8 cellular contexts compared by ENCODE assay signal in the genomic region with DNA sequence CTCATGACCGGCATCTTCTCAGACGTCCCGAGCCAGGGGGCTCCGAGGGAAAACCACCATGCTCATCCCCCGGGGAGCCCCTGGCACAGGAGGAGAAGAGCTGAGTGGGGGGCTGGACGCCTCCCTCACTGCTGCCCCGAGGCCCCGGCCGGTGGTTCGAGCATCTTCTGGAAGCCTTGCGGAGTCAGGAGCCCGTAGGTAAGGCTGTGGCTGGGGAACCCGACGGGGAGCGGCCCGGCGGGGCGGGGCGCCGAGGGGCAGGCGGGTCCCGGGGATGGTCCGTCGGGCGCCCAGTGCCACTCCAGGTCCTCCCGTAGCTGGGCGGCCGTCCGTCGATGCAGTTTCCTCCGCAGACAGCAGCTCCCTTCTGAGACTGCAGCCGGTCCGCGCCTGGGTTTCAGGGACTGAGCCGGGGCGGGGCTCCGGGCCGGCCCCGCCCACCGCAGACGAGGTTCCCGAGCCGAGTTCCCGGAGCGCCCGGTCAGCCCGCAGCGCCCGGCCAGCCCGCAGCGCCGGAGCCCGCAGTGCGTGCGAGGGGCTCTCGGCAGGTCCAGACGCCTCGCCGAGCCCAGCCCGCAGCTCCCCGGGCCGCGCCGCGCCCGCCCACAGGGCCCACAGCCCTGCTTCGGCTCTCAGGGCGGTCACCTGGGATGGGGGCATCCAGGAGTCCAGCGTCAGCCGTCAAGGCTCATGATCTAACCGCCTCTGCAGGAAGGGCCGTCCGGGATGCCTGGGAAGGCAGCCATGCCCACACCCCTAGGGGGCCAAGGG. TPM values are rescaled to one million over a fixed set of nuclear protein-coding genes. Genes with fewer than 3 reads are reported as not detected.
A peak's percentile ranks its signal among the peaks of the same experiment; 100 is the strongest.
DNase-seq lines count a peak whose midpoint lies in the region; ATAC-seq and TF ChIP-seq lines count a peak whose summit lies in the region.

A gene (minus strand): TSS at position 369 of the 771 bp plus-strand sequence. CDS start 355 bp downstream, at position 14.

- ATAC-seq in activated CD8-positive, alpha-beta memory T cell treated with anti-CD3 and anti-CD28 coated beads, Interleukin-2, amount 10 ng/mL, durations not matched to agents 7 days and 5 days: peak; percentile 77
- no peak for ATAC-seq in GM19455 (IDR thresholded peaks at IDR 0.05; ENCODE audit: unreplicated experiment)

- peak within 1 kb of the TSS; percentile 45 to 78 (median 54) for H3K4me3 ChIP-seq in esophagus squamous epithelium
- H3K4me3 ChIP-seq in muscle layer of duodenum (ENCODE audit: low read depth in 1 of 2, low read length in 2 of 2): peak within 1 kb of the TSS; percentile 44 to 68
- peak within 1 kb of the TSS; percentile 56 to 62 for H3K4me3 ChIP-seq in vagina

- H3K9me3 ChIP-seq in esophagus squamous epithelium (no peaks in the 10 kb centered on the region), muscle layer of duodenum (ENCODE audit: control insufficient read depth in 1 of 2, low read length in 2 of 2) (no peaks in the 10 kb centered on the region), vagina (no peaks in the 10 kb centered on the region)

- no peak within 1 kb of the TSS for H3K27ac Mint-ChIP-seq in activated CD8-positive, alpha-beta memory T cell treated with anti-CD3 and anti-CD28 coated beads, Interleukin-2, amount 10 ng/mL, durations not matched to agents 7 days and 5 days

- CTCF ChIA-PET in activated CD8-positive, alpha-beta memory T cell treated with anti-CD3 and anti-CD28 coated beads, Interleukin-2, amount 10 ng/mL, durations not matched to agents 7 days and 5 days (lab: Charles Lee): interaction anchor here (0.7 to 2.7 kb wide), 6 partner anchors 9 to 134 kb away, joined by 3 to 12 read pairs (median 4); no protein-coding TSS in a partner anchor

- WGBS in esophagus squamous epithelium, 2 donors: 15% methylated on average over 5 of the region's 73 CpGs; no CpG with 5 or more reads in 1 of the 2 donors

- H3K27ac ChIP-seq in esophagus squamous epithelium: peak within 1 kb of the TSS; percentile 7 to 67 (median 62)
- H3K27ac ChIP-seq in muscle layer of duodenum (ENCODE audit: low read length): no peak within 1 kb of the TSS
- peak within 1 kb of the TSS; percentile 54 for H3K27ac ChIP-seq in vagina

- no peaks in the 10 kb centered on the region for H3K4me1 Mint-ChIP-seq in activated CD8-positive, alpha-beta memory T cell treated with anti-CD3 and anti-CD28 coated beads, Interleukin-2, amount 10 ng/mL, durations not matched to agents 7 days and 5 days

- H3K27me3 ChIP-seq in esophagus squamous epithelium (no peaks in the 10 kb centered on the region), muscle layer of duodenum (ENCODE audit: low read depth, low read length) (peaks cover 4% of the 10 kb centered on the region), vagina (no peaks in the 10 kb centered on the region)

- H3K36me3 ChIP-seq in esophagus squamous epithelium (peaks cover 0 to 4% (median 0%) of the 10 kb centered on the region in 3 donors), muscle layer of duodenum (ENCODE audit: control insufficient read depth in 1 of 2, insufficient read depth in 2 of 2, low read length in 2 of 2) (no peaks in the 10 kb centered on the region), vagina (no peaks in the 10 kb centered on the region)

- peaks cover 21 to 50% (median 31%) of the 10 kb centered on the region in 3 donors for H3K4me1 ChIP-seq in esophagus squamous epithelium
- peaks cover 0 to 15% of the 10 kb centered on the region in 2 donors for H3K4me1 ChIP-seq in muscle layer of duodenum (ENCODE audit: control insufficient read depth in 1 of 2, insufficient read depth in 2 of 2, low read length in 2 of 2)
- peaks cover 24% of the 10 kb centered on the region for H3K4me1 ChIP-seq in vagina

- DNase-seq in NCI-H2081 (lab: John Stamatoyannopoulos, UW) (peak; percentile 15 to 37), NCI-H2081 treated with DMSO at 0.1 percent for 48 hours (lab: John Stamatoyannopoulos, UW) (no peak), NCI-H1105 (lab: John Stamatoyannopoulos, UW) (peak; percentile 41), esophagus squamous epithelium (lab: John Stamatoyannopoulos, UW) (no peak), vagina (ENCODE audit: extremely low spot score in 2 of 2) (no peak)
- peak; percentile 48 for DNase-seq in activated CD8-positive, alpha-beta memory T cell treated with anti-CD3 and anti-CD28 coated beads, Interleukin-2, amount 10 ng/mL, durations not matched to agents 7 days and 5 days

- peak within 1 kb of the TSS; percentile 41 for H3K4me3 Mint-ChIP-seq in activated CD8-positive, alpha-beta memory T cell treated with anti-CD3 and anti-CD28 coated beads, Interleukin-2, amount 10 ng/mL, durations not matched to agents 7 days and 5 days

- H3K9me3 Mint-ChIP-seq in activated CD8-positive, alpha-beta memory T cell treated with anti-CD3 and anti-CD28 coated beads, Interleukin-2, amount 10 ng/mL, durations not matched to agents 7 days and 5 days (ENCODE audit: low read depth): no peaks in the 10 kb centered on the region

- TF ChIP-seq POLR2A in esophagus squamous epithelium (IDR thresholded peaks at IDR 0.05): peak in 2 of 4 donors; percentile 65 to 75
- peak in 1 of 2 donors; percentile 63 for TF ChIP-seq POLR2A in vagina (IDR thresholded peaks at IDR 0.05)

- intact Hi-C loops in esophagus squamous epithelium (cut with DNase I) (no loop called here), vagina (cut with DNase I) (loop anchor here (10.0 kb wide), 1 partner anchor 49 kb away; a partner anchor contains a TSS)

- H3K36me3 Mint-ChIP-seq in activated CD8-positive, alpha-beta memory T cell treated with anti-CD3 and anti-CD28 coated beads, Interleukin-2, amount 10 ng/mL, durations not matched to agents 7 days and 5 days: no peaks in the 10 kb centered on the region

- H3K27me3 Mint-ChIP-seq in activated CD8-positive, alpha-beta memory T cell treated with anti-CD3 and anti-CD28 coated beads, Interleukin-2, amount 10 ng/mL, durations not matched to agents 7 days and 5 days: peaks cover 9% of the 10 kb centered on the region

- TF ChIP-seq CTCF in esophagus squamous epithelium (IDR thresholded peaks at IDR 0.05) (no peak), vagina (IDR thresholded peaks at IDR 0.05) (no peak)

RNA-seq across cellular contexts. Expression of the gene that starts here (rescaled TPM):
- under 1 TPM; 0.29 to 0.56 TPM for total RNA-seq in activated CD8-positive, alpha-beta memory T cell treated with anti-CD3 and anti-CD28 coated beads, Interleukin-2, amount 10 ng/mL, durations not matched to agents 7 days and 5 days
- total RNA-seq in esophagus squamous epithelium (10 to 100 TPM in 1 of 4 donors, 1 to 10 TPM in 3; 1.6 to 42.3 (median 6.2) TPM), vagina (8.3 TPM)

Comparison
In these comparisons a context has a peak if more than half of its experiments do, and no peak if none do; other contexts are left out.
1. DNase-seq: peak in NCI-H2081 (2 of 2) and NCI-H1105 (single experiment); none in NCI-H2081 treated with DMSO at 0.1 percent for 48 hours (single experiment), esophagus squamous epithelium (single experiment) and vagina (0 of 2).
2. Peak in DNase-seq and ATAC-seq in activated CD8-positive, alpha-beta memory T cell treated with anti-CD3 and anti-CD28 coated beads, Interleukin-2, amount 10 ng/mL, durations not matched to agents 7 days and 5 days; RNA of the gene not detected or under 1 TPM.
3. Peak in every context shown above with its lines, with median percentiles within 50 percentile points of each other: H3K4me3 ChIP-seq.